Comparison of ENCODE assay signal across 21 cellular contexts in genomic region chr20:13840093-13840465, GRCh38.
"Had no signal": no experiment of that assay in that cellular context is flagged by ENCODE, and none has a peak within 500 bp of the region (broad histone marks: within the 10 kb centered on the region; RNA-seq: fewer than 3 reads in every experiment).

No MANE protein-coding gene starts in this region.

- DNase-seq: Karpas-422, KG1, NCI-H1092, NCI-H1105 treated with DMSO at 0.1 percent for 48 hours, NCI-H1417 treated with DMSO at 0.1 percent for 48 hours, NCI-H146, NCI-H1694 treated with DMSO at 0.1 percent for 48 hours, NCI-H1930, NCI-H2081, NCI-H2107, NCI-H2171, NCI-H446, NCI-H510A, NCI-H69, NCI-H774, Right ventricle myocardium superior, RPMI8226, SIG-M5 had no signal

- H3K9me3 ChIP-seq: MG63, SJSA1 had no signal

- H3K4me3 ChIP-seq: MG63, SJSA1, SK-N-MC had no signal

- H3K27me3 ChIP-seq: MG63, SJSA1 had no signal

- H3K27ac ChIP-seq: SJSA1, SK-N-MC had no signal

- H3K4me1 ChIP-seq: SJSA1 had no signal

- H3K36me3 ChIP-seq: MG63, SJSA1 had no signal
